ENCODE assay signal across 1 cellular context in the genomic region with DNA sequence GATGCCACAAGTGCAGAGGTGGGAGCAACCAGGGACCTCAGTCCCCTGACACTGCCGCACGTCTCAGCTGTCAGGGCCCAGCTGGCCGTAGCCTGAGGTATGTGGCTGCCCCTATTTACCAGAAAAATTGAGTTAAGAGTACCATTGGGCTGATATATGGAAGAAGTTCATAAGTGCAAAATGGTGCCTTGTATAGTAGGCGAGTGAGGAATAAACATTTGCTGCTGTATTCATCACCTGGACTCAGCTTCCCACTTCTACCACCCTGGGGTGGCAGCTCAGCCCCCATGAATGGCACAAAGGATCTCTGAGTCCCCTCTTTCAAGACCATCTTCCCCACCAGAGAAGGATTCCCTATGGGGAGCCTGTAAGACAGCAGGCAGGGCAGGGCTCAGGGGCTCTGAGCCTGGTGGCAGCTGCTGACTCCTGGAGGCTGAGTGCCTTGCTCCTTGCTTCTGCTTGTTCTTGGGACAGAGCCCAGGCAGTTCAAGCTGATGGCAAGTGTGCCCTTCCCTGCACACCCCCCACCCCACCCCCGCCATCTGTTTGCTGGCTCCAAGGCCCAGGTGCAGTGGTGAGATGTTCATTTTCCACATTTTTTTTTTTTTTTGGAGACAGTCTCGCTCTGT.
A peak's percentile ranks its signal among the peaks of the same experiment; 100 is the strongest.
TF ChIP-seq lines count a peak whose summit lies in the region.

No MANE protein-coding gene starts in this region.

TF ChIP-seq in WTC11, 78 proteins besides CTCF, POLR2A, EP300 and RAD21 (continued from another document):
- TF ChIP-seq, protein P1, sequence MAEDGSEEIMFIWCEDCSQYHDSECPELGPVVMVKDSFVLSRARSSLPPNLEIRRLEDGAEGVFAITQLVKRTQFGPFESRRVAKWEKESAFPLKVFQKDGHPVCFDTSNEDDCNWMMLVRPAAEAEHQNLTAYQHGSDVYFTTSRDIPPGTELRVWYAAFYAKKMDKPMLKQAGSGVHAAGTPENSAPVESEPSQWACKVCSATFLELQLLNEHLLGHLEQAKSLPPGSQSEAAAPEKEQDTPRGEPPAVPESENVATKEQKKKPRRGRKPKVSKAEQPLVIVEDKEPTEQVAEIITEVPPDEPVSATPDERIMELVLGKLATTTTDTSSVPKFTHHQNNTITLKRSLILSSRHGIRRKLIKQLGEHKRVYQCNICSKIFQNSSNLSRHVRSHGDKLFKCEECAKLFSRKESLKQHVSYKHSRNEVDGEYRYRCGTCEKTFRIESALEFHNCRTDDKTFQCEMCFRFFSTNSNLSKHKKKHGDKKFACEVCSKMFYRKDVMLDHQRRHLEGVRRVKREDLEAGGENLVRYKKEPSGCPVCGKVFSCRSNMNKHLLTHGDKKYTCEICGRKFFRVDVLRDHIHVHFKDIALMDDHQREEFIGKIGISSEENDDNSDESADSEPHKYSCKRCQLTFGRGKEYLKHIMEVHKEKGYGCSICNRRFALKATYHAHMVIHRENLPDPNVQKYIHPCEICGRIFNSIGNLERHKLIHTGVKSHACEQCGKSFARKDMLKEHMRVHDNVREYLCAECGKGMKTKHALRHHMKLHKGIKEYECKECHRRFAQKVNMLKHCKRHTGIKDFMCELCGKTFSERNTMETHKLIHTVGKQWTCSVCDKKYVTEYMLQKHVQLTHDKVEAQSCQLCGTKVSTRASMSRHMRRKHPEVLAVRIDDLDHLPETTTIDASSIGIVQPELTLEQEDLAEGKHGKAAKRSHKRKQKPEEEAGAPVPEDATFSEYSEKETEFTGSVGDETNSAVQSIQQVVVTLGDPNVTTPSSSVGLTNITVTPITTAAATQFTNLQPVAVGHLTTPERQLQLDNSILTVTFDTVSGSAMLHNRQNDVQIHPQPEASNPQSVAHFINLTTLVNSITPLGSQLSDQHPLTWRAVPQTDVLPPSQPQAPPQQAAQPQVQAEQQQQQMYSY (CRISPR knock-in tag; IDR thresholded peaks at IDR 0.05), result no peak
- no peak for TF ChIP-seq FOXJ3 (CRISPR knock-in tag; IDR thresholded peaks at IDR 0.05; ENCODE audit: borderline replicate concordance)
- TF ChIP-seq ATF2 (CRISPR knock-in tag; IDR thresholded peaks at IDR 0.05; ENCODE audit: borderline replicate concordance, low read depth), result no peak
- TF ChIP-seq, protein P2, sequence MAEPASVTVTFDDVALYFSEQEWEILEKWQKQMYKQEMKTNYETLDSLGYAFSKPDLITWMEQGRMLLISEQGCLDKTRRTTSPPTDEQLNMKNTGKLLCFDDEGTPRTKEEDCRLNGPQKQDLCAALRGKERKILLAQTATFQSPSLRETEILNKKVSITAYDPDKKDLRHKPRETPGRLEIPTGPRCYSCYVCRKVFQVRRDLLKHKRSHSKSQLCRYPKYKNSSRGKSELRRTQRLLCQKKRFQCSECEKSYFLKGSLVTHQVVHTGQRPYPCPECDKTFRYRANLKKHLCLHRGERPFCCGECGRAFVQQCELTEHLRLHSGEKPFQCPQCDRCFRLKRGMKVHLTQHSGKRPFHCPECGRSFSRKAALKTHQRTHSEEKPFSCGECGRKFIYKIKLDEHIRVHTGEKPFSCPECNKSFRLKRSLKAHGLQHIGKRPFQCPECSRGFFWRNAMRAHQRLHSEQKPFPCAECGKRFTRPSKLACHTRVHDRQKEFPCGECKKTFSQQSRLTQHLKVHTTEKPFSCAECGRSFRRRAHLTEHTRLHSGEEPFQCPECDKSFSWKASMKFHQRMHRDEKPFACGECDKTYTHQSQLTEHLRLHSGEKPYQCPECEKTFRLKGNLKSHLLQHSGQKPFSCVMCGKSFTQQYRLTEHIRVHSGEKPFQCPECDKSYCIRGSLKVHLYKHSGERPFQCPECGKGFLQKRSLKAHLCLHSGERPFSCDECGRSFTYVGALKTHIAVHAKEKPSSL (CRISPR knock-in tag; conservative IDR thresholded peaks at IDR 0.05), result no peak
- TF ChIP-seq CREB1 (CRISPR knock-in tag; IDR thresholded peaks at IDR 0.05), result no peak; the same call in 1 of the 2 replicates
- no peak for TF ChIP-seq ZNF423 (CRISPR knock-in tag; IDR thresholded peaks at IDR 0.05)
- TF ChIP-seq GABPB1 (CRISPR knock-in tag; IDR thresholded peaks at IDR 0.05), result no peak
- no peak for TF ChIP-seq RELA (CRISPR knock-in tag; IDR thresholded peaks at IDR 0.05; ENCODE audit: borderline replicate concordance)
- TF ChIP-seq IRF1 (CRISPR knock-in tag; IDR thresholded peaks at IDR 0.05), result peak; percentile 15; the same call in 1 of the 2 replicates
- no peak; the same call in 1 of the 2 replicates for TF ChIP-seq ERG (CRISPR knock-in tag; IDR thresholded peaks at IDR 0.05)
- no peak for TF ChIP-seq MXD4 (CRISPR knock-in tag; IDR thresholded peaks at IDR 0.05; ENCODE audit: borderline replicate concordance)
- peak; percentile 83 for TF ChIP-seq NFATC4 (CRISPR knock-in tag; IDR thresholded peaks at IDR 0.05)
- TF ChIP-seq PREB (CRISPR knock-in tag; IDR thresholded peaks at IDR 0.05; ENCODE audit: borderline replicate concordance), result no peak
- TF ChIP-seq HMGA2 (CRISPR knock-in tag; IDR thresholded peaks at IDR 0.05), result no peak
- peak; percentile 74; the same call in 1 of the 2 replicates for TF ChIP-seq ZNF416 (CRISPR knock-in tag; IDR thresholded peaks at IDR 0.05)
- peak; percentile 76; the same call in 1 of the 2 replicates for TF ChIP-seq ZNF671 (CRISPR knock-in tag; IDR thresholded peaks at IDR 0.05)
- no peak for TF ChIP-seq TCF7 (CRISPR knock-in tag; IDR thresholded peaks at IDR 0.05; ENCODE audit: low read depth)
- TF ChIP-seq, protein P3, sequence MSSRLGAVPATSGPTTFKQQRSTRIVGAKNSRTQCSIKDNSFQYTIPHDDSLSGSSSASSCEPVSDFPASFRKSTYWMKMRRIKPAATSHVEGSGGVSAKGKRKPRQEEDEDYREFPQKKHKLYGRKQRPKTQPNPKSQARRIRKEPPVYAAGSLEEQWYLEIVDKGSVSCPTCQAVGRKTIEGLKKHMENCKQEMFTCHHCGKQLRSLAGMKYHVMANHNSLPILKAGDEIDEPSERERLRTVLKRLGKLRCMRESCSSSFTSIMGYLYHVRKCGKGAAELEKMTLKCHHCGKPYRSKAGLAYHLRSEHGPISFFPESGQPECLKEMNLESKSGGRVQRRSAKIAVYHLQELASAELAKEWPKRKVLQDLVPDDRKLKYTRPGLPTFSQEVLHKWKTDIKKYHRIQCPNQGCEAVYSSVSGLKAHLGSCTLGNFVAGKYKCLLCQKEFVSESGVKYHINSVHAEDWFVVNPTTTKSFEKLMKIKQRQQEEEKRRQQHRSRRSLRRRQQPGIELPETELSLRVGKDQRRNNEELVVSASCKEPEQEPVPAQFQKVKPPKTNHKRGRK (CRISPR knock-in tag; IDR thresholded peaks at IDR 0.05; ENCODE audit: borderline replicate concordance), result no peak
- TF ChIP-seq GTF2I (CRISPR knock-in tag; conservative IDR thresholded peaks at IDR 0.05), result no peak
